In genomic region chr11:103893366-103893765, GRCh38 we compare ENCODE assay signal across 22 cellular contexts.
"Had no signal": no experiment of that assay in that cellular context is flagged by ENCODE, and none has a peak within 500 bp of the region (broad histone marks: within the 10 kb centered on the region; RNA-seq: fewer than 3 reads in every experiment).

No MANE protein-coding gene starts in this region.

- FAIRE-seq: colon, endometrium, frontal cortex, islet of Langerhans had no signal

- H3K27ac ChIP-seq: body of pancreas, epithelial cell of prostate, esophagus squamous epithelium, right atrium auricular region, spleen, testis, transverse colon, VCaP had no signal

- ATAC-seq: body of pancreas; naive thymus-derived CD4-positive, alpha-beta T cell had no signal

- H3K4me3 ChIP-seq: body of pancreas, esophagus squamous epithelium, right atrium auricular region, spleen, testis, transverse colon had no signal

- H3K27me3 ChIP-seq: body of pancreas, esophagus squamous epithelium, right atrium auricular region, spleen, testis, transverse colon had no signal

- H3K4me1 ChIP-seq: body of pancreas, esophagus squamous epithelium, right atrium auricular region, testis, transverse colon had no signal

- DNase-seq: activated CD4-positive, alpha-beta T cell treated with anti-CD3 and anti-CD28 coated beads for 4 hours; activated CD4-positive, alpha-beta T cell treated with anti-CD3 and anti-CD28 coated beads, Interleukin-2, amount 50 U/mL, for 4 hours; activated effector memory CD4-positive, alpha-beta T cell treated with Interleukin-2 at 50 U/mL for 16 hours; activated naive CD4-positive, alpha-beta T cell treated with Interleukin-2 at 50 U/mL for 16 hours; activated T-cell treated with anti-CD3 and anti-CD28 coated beads for 4 hours; body of pancreas; effector CD4-positive, alpha-beta T cell; esophagus squamous epithelium; mammary epithelial cell; midbrain; naive thymus-derived CD4-positive, alpha-beta T cell; spleen; stimulated activated naive CD4-positive, alpha-beta T cell treated with Interleukin-2 at 50 U/mL for 16 hours; testis; transverse colon had no signal

- H3K9me3 ChIP-seq: body of pancreas, testis, transverse colon had no signal

- H3K36me3 ChIP-seq: esophagus squamous epithelium, right atrium auricular region, spleen, transverse colon had no signal
